In genomic region chr1:19448491-19449439, GRCh38 we compare ENCODE assay signal across 8 cellular contexts. TPM values are rescaled to one million over a fixed set of nuclear protein-coding genes. Genes with fewer than 3 reads are reported as not detected.
DNase-seq lines count a peak whose midpoint lies in the region; ATAC-seq and TF ChIP-seq lines count a peak whose summit lies in the region.

No MANE protein-coding gene starts in this region.

- H3K4me3 ChIP-seq in AG04449 (ENCODE audit: low read depth, low read length), result no peak overlapping the region; the same call in 1 of the 2 replicates
- no peak overlapping the region for H3K4me3 ChIP-seq in iPS-15b (ENCODE audit: low read depth, low read length)
- H3K4me3 ChIP-seq in smooth muscle cell, result no peak overlapping the region

- H3K9ac ChIP-seq in iPS-15b (ENCODE audit: low read depth, low read length), result peak overlapping the region; percentile 16
- H3K9ac ChIP-seq in smooth muscle cell (ENCODE audit: low read depth), result peak overlapping the region; percentile 90

- 25% methylated on average over 19 of the region's 19 CpGs for WGBS in smooth muscle cell (ENCODE audit: low lambda C conversion rate)

- POLR2A ChIA-PET in AG04449 (lab: Yijun Ruan, JAX), result interaction anchor here (1.6 kb wide), 2 partner anchors 13 to 58 kb away, joined by 5 to 6 read pairs; no protein-coding TSS in a partner anchor

- H3F3A ChIP-seq in smooth muscle cell (ENCODE audit: low read depth), result peaks cover 29% of the 10 kb centered on the region

- no peak for ATAC-seq in GM21619 (IDR thresholded peaks at IDR 0.05; ENCODE audit: unreplicated experiment)

- H3K27ac ChIP-seq in angular gyrus (ENCODE audit: low read depth, low read length), result peak overlapping the region; percentile 49
- peak overlapping the region; percentile 99 for H3K27ac ChIP-seq in smooth muscle cell (ENCODE audit: low read depth)

- H3K36me3 ChIP-seq in iPS-15b (ENCODE audit: control insufficient read depth, insufficient read depth, low read length) (no peaks in the 10 kb centered on the region), smooth muscle cell (ENCODE audit: low read depth) (no peaks in the 10 kb centered on the region)

- DNase-seq in AG04449 (ENCODE audit: low read depth, low spot score) (peak; percentile 51), HPDE6-E6E7 (ENCODE audit: extremely low spot score) (peak; percentile 63), smooth muscle cell (lab: John Stamatoyannopoulos, UW; ENCODE audit: unreplicated experiment) (no peak), NCI-H510A (lab: John Stamatoyannopoulos, UW) (no peak), iPS-NIHi11 (ENCODE audit: low spot score) (no peak)

- H3K9me3 ChIP-seq in iPS-15b (ENCODE audit: control insufficient read depth, insufficient read depth, low read length) (no peaks in the 10 kb centered on the region), smooth muscle cell (replicated peaks; ENCODE audit: low read depth) (no peaks in the 10 kb centered on the region)

- H3K4me2 ChIP-seq in smooth muscle cell, result peak overlapping the region; percentile 67

- TF ChIP-seq CTCF in AG04449 (IDR thresholded peaks at IDR 0.05; ENCODE audit: insufficient read depth, low read length, missing control alignments), result no peak
- no peak for TF ChIP-seq CTCF in smooth muscle cell (IDR thresholded peaks at IDR 0.05; ENCODE audit: borderline replicate concordance, insufficient read depth, poor library complexity, severe bottlenecking)

- H3K79me2 ChIP-seq in smooth muscle cell (ENCODE audit: low read depth), result peaks cover 89% of the 10 kb centered on the region

- H2AFZ ChIP-seq in smooth muscle cell (ENCODE audit: low read depth), result no peak overlapping the region

- H3K4me1 ChIP-seq in iPS-15b (ENCODE audit: control insufficient read depth, insufficient read depth, low read length), result peaks cover 21% of the 10 kb centered on the region
- peaks cover 33% of the 10 kb centered on the region for H3K4me1 ChIP-seq in smooth muscle cell (ENCODE audit: low read depth)

- CTCF ChIA-PET in AG04449 (lab: Yijun Ruan, JAX), result interaction anchor here (0.6 to 4.7 kb wide), 3 partner anchors 12 to 57 kb away, joined by 3 to 20 read pairs (median 4); no protein-coding TSS in a partner anchor

- peaks cover 97% of the 10 kb centered on the region for H4K20me1 ChIP-seq in smooth muscle cell (ENCODE audit: low read depth)

- H3K27me3 ChIP-seq in iPS-15b (ENCODE audit: control insufficient read depth, insufficient read depth, low read length) (no peaks in the 10 kb centered on the region), smooth muscle cell (ENCODE audit: low read depth) (no peaks in the 10 kb centered on the region)

RNA-seq across cellular contexts. Expression of gene CAPZB, which starts 36.6 kb away (rescaled TPM):
- 205 and 209 TPM in 2 replicates for total RNA-seq in smooth muscle cell
- polyA plus RNA-seq in smooth muscle cell, result 405 TPM in 2 replicates

Comparison
In these comparisons a context has a peak if more than half of its experiments do, and no peak if none do; other contexts are left out.
1. DNase-seq: peak in AG04449 (single experiment) and HPDE6-E6E7 (single experiment); none in smooth muscle cell (single experiment), NCI-H510A (single experiment) and iPS-NIHi11 (single experiment).